Comparison of ENCODE assay signal across 9 cellular contexts in the genomic region with DNA sequence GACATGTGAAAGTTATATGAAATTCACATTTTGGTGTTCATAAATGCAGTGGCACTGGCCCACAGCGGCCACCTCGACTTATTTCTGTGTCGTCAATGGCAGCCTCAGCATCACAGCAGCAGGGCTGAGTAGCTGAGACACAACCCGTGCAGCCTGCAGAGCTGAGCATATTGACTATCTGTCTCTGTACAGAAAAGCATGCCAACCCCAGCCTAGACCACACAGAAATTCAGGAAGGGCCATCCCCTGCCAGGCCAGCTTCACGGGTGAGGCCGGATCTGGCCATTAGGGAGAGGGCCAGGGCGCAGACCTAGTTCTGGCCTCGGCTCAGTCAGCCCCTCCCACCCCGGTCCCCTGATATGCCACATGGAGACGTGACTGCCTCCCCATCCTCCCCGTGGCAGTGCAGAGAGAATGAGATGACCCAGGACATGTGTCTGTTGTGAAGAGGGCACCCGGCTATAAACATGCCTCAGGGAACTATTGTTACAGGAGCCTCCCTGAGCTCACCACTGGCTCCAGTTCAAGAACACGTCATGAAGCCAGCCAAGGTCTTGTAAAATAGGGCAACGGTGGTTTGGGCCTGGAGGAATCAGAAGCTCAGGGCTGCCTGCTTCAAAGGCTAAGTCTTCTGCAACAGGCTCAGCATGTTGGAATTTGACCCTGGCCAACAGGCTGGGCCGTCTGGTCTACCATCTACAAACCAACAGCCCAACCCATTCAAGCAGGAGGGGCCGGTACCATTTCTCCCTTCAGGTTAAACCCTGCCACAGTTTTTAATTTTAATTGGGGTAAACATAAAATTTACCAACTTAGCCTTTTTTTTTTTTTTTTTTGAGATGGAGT. TPM values are rescaled to one million over a fixed set of nuclear protein-coding genes. Genes with fewer than 3 reads are reported as not detected.
DNase-seq lines count a peak whose midpoint lies in the region; TF ChIP-seq lines count a peak whose summit lies in the region.
"Had no signal": no experiment of that assay in that cellular context is flagged by ENCODE, and none has a peak within 500 bp of the region (broad histone marks: within the 10 kb centered on the region; RNA-seq: fewer than 3 reads in every experiment).

No MANE protein-coding gene starts in this region.

- no peak for TF ChIP-seq CTCF in 22Rv1 (IDR thresholded peaks at IDR 0.05)
- no peak for TF ChIP-seq CTCF in GM10248 (IDR thresholded peaks at IDR 0.05; ENCODE audit: control extremely low read depth, extremely low read depth, low read depth, missing control alignments)

- H3K9me3 ChIP-seq in stomach smooth muscle (ENCODE audit: control insufficient read depth in 2 of 2, low read length in 2 of 2), result no peaks in the 10 kb centered on the region

- DNase-seq in LHCN-M2 (ENCODE audit: low read depth), result peak; percentile 90
- DNase-seq in hepatic stellate cell (ENCODE audit: low spot score), result peak; percentile 88
- DNase-seq in GM10248 (ENCODE audit: extremely low spot score), result no peak
- no peak for DNase-seq in activated CD4-positive, alpha-beta T cell treated with anti-CD3 and anti-CD28 coated beads for 48 hours
- no peak for DNase-seq in GM19238 (ENCODE audit: insufficient read length, low spot score)
- DNase-seq: CD4-positive, CD25-positive, alpha-beta regulatory T cell had no signal

- no peaks in the 10 kb centered on the region for H3K36me3 ChIP-seq in stomach smooth muscle (ENCODE audit: control insufficient read depth in 2 of 2, insufficient read depth in 2 of 2, low read length in 2 of 2)

- no peak overlapping the region for H3K9ac ChIP-seq in stomach smooth muscle (ENCODE audit: low read length in 2 of 2)

- H3K27ac ChIP-seq in 22Rv1 (peak overlapping the region; percentile 87), angular gyrus (ENCODE audit: low read depth, low read length) (peak overlapping the region; percentile 62), stomach smooth muscle (ENCODE audit: low read length) (peak overlapping the region; percentile 46)

- peaks cover 9% of the 10 kb centered on the region for H3K4me1 ChIP-seq in stomach smooth muscle (ENCODE audit: control insufficient read depth, insufficient read depth, low read length)

- H3K4me3 ChIP-seq in stomach smooth muscle (ENCODE audit: low read length in 2 of 2), result no peak overlapping the region

- CTCF ChIA-PET in GM10248 (lab: Yijun Ruan, JAX), result interaction anchor here (1.5 to 2.1 kb wide), 2 partner anchors 8 to 69 kb away, joined by 3 to 5 read pairs; no protein-coding TSS in a partner anchor

- POLR2A ChIA-PET in GM10248 (lab: Yijun Ruan, JAX), result interaction anchor here (0.8 to 0.9 kb wide), 2 partner anchors 11 to 24 kb away, joined by 3 to 4 read pairs; no protein-coding TSS in a partner anchor

- H3K27me3 ChIP-seq in stomach smooth muscle (ENCODE audit: control insufficient read depth in 1 of 2, insufficient read depth in 2 of 2, low read length in 2 of 2), result no peaks in the 10 kb centered on the region

RNA-seq across cellular contexts. Expression of a gene that starts 25.5 kb away (rescaled TPM):
- total RNA-seq in LHCN-M2 (2014; rRNA removed), result 3.3 and 7.3 TPM in 2 replicates
- polyA plus RNA-seq in LHCN-M2 (2012), result 6.8 TPM

Comparison
In these comparisons a context has a peak if more than half of its experiments do, and no peak if none do; other contexts are left out.
1. DNase-seq: peak in LHCN-M2 (single experiment) and hepatic stellate cell (single experiment); none in GM10248 (single experiment), activated CD4-positive, alpha-beta T cell treated with anti-CD3 and anti-CD28 coated beads for 48 hours (single experiment) and GM19238 (single experiment).
2. Peak in every context shown above with its lines, with median percentiles within 50 percentile points of each other: H3K27ac ChIP-seq.